ENCODE assay signal across 10 cellular contexts in genomic region chr12:53383258-53383657, GRCh38. TPM values are rescaled to one million over a fixed set of nuclear protein-coding genes. Genes with fewer than 3 reads are reported as not detected.
DNase-seq lines count a peak whose midpoint lies in the region; ATAC-seq and TF ChIP-seq lines count a peak whose summit lies in the region.
"Had no signal": no experiment of that assay in that cellular context is flagged by ENCODE, and none has a peak within 500 bp of the region (broad histone marks: within the 10 kb centered on the region; RNA-seq: fewer than 3 reads in every experiment).

No MANE protein-coding gene starts in this region.

- no peaks in the 10 kb centered on the region for H3K9me3 ChIP-seq in stomach

- peak overlapping the region; percentile 43 for H3K4me3 Mint-ChIP-seq in activated CD8-positive, alpha-beta memory T cell treated with anti-CD3 and anti-CD28 coated beads, Interleukin-2, amount 10 ng/mL, durations not matched to agents 7 days and 5 days
- peak overlapping the region; percentile 88 for H3K4me3 Mint-ChIP-seq in activated T-helper 1 cell treated with anti-CD3 and anti-CD28 coated beads, Interleukin-12 subunit alpha, Interleukin-12 subunit beta, Interleukin-2, Interleukin-4 antibody, amounts not matched to agents 30 ng/mL and 10 ng/mL and 1 ng/mL, durations not matched to agents 14 hours and 24 hours and 36 hours
- peak overlapping the region; percentile 33 to 67 (median 49) for H3K4me3 Mint-ChIP-seq in immature natural killer cell

- peaks cover 43% of the 10 kb centered on the region for H3K36me3 Mint-ChIP-seq in activated CD8-positive, alpha-beta memory T cell treated with anti-CD3 and anti-CD28 coated beads, Interleukin-2, amount 10 ng/mL, durations not matched to agents 7 days and 5 days
- peaks cover 31% of the 10 kb centered on the region for H3K36me3 Mint-ChIP-seq in activated T-helper 1 cell treated with anti-CD3 and anti-CD28 coated beads, Interleukin-12 subunit alpha, Interleukin-12 subunit beta, Interleukin-2, Interleukin-4 antibody, amounts not matched to agents 30 ng/mL and 10 ng/mL and 1 ng/mL, durations not matched to agents 14 hours and 24 hours and 36 hours (ENCODE audit: low read depth)
- H3K36me3 Mint-ChIP-seq in immature natural killer cell: peaks cover 6 to 13% (median 9%) of the 10 kb centered on the region in 3 donors

- H3K27me3 Mint-ChIP-seq in activated CD8-positive, alpha-beta memory T cell treated with anti-CD3 and anti-CD28 coated beads, Interleukin-2, amount 10 ng/mL, durations not matched to agents 7 days and 5 days: no peaks in the 10 kb centered on the region
- H3K27me3 Mint-ChIP-seq in activated T-helper 1 cell treated with anti-CD3 and anti-CD28 coated beads, Interleukin-12 subunit alpha, Interleukin-12 subunit beta, Interleukin-2, Interleukin-4 antibody, amounts not matched to agents 30 ng/mL and 10 ng/mL and 1 ng/mL, durations not matched to agents 14 hours and 24 hours and 36 hours (ENCODE audit: insufficient read depth): no peaks in the 10 kb centered on the region
- H3K27me3 Mint-ChIP-seq in immature natural killer cell (ENCODE audit: low read depth in 3 of 3): peaks cover 0 to 5% (median 2%) of the 10 kb centered on the region in 3 donors

- intact Hi-C loops in activated T-helper 1 cell treated with anti-CD3 and anti-CD28 coated beads, Interleukin-12 subunit alpha, Interleukin-12 subunit beta, Interleukin-2, Interleukin-4 antibody, amounts not matched to agents 30 ng/mL and 10 ng/mL and 1 ng/mL, durations not matched to agents 14 hours and 24 hours and 36 hours (cut with micrococcal nuclease): loop anchor here (5.0 kb wide), 1 partner anchor 244 kb away; the partner anchor contains the start of gene ATF7
- intact Hi-C loops in stomach (cut with DNase I; ENCODE audit: low total_unique reads): no loop called here

- TF ChIP-seq EP300 in stomach (IDR thresholded peaks at IDR 0.05): no peak

- no peak for TF ChIP-seq POLR2A in stomach (IDR thresholded peaks at IDR 0.05)

- H3K9me3 Mint-ChIP-seq in activated CD8-positive, alpha-beta memory T cell treated with anti-CD3 and anti-CD28 coated beads, Interleukin-2, amount 10 ng/mL, durations not matched to agents 7 days and 5 days (ENCODE audit: low read depth): no peaks in the 10 kb centered on the region
- H3K9me3 Mint-ChIP-seq in activated T-helper 1 cell treated with anti-CD3 and anti-CD28 coated beads, Interleukin-12 subunit alpha, Interleukin-12 subunit beta, Interleukin-2, Interleukin-4 antibody, amounts not matched to agents 30 ng/mL and 10 ng/mL and 1 ng/mL, durations not matched to agents 14 hours and 24 hours and 36 hours: no peaks in the 10 kb centered on the region
- no peaks in the 10 kb centered on the region for H3K9me3 Mint-ChIP-seq in immature natural killer cell

- CTCF ChIA-PET in activated CD8-positive, alpha-beta memory T cell treated with anti-CD3 and anti-CD28 coated beads, Interleukin-2, amount 10 ng/mL, durations not matched to agents 7 days and 5 days (lab: Charles Lee): interaction anchor here (1.1 to 8.8 kb wide), 9 partner anchors 18 to 62 kb away, joined by 3 to 110 read pairs (median 7); partner anchors contain the start of gene AAAS

- H3K36me3 ChIP-seq in stomach: peaks cover 31 to 61% (median 49%) of the 10 kb centered on the region in 4 donors

- DNase-seq in activated CD8-positive, alpha-beta memory T cell treated with anti-CD3 and anti-CD28 coated beads, Interleukin-2, amount 10 ng/mL, durations not matched to agents 7 days and 5 days: no peak
- no peak for DNase-seq in activated CD8-positive, alpha-beta memory T cell treated with anti-CD3 and anti-CD28 coated beads, Interleukin-2, amount 50 U/mL, for 4 hours
- no peak for DNase-seq in activated T-helper 1 cell treated with anti-CD3 and anti-CD28 coated beads, Interleukin-12 subunit alpha, Interleukin-12 subunit beta, Interleukin-2, Interleukin-4 antibody, amounts not matched to agents 30 ng/mL and 10 ng/mL and 1 ng/mL, durations not matched to agents 14 hours and 24 hours and 36 hours (ENCODE audit: low spot score)
- DNase-seq in immature natural killer cell (no peak), stomach (no peak), DMS 273 (lab: John Stamatoyannopoulos, UW; ENCODE audit: unreplicated experiment) (no peak)

- no peak for ATAC-seq in activated CD8-positive, alpha-beta memory T cell treated with anti-CD3 and anti-CD28 coated beads, Interleukin-2, amount 10 ng/mL, durations not matched to agents 7 days and 5 days
- ATAC-seq in GM21390 (IDR thresholded peaks at IDR 0.05; ENCODE audit: unreplicated experiment) (no peak), GM19395 (IDR thresholded peaks at IDR 0.05; ENCODE audit: unreplicated experiment) (no peak)

- peaks cover 56% of the 10 kb centered on the region for H3K4me1 Mint-ChIP-seq in activated CD8-positive, alpha-beta memory T cell treated with anti-CD3 and anti-CD28 coated beads, Interleukin-2, amount 10 ng/mL, durations not matched to agents 7 days and 5 days
- H3K4me1 Mint-ChIP-seq in activated T-helper 1 cell treated with anti-CD3 and anti-CD28 coated beads, Interleukin-12 subunit alpha, Interleukin-12 subunit beta, Interleukin-2, Interleukin-4 antibody, amounts not matched to agents 30 ng/mL and 10 ng/mL and 1 ng/mL, durations not matched to agents 14 hours and 24 hours and 36 hours (ENCODE audit: low read depth): peaks cover 48% of the 10 kb centered on the region
- peaks cover 58 to 61% of the 10 kb centered on the region in 2 donors for H3K4me1 Mint-ChIP-seq in immature natural killer cell

- peak overlapping the region; percentile 12 to 56 (median 36) for H3K4me3 ChIP-seq in stomach

- peak overlapping the region in 4 of 5 donors; percentile 1 to 97 (median 52) for H3K27ac ChIP-seq in stomach

- H3K27ac Mint-ChIP-seq in activated CD8-positive, alpha-beta memory T cell treated with anti-CD3 and anti-CD28 coated beads, Interleukin-2, amount 10 ng/mL, durations not matched to agents 7 days and 5 days: peak overlapping the region; percentile 70
- H3K27ac Mint-ChIP-seq in activated T-helper 1 cell treated with anti-CD3 and anti-CD28 coated beads, Interleukin-12 subunit alpha, Interleukin-12 subunit beta, Interleukin-2, Interleukin-4 antibody, amounts not matched to agents 30 ng/mL and 10 ng/mL and 1 ng/mL, durations not matched to agents 14 hours and 24 hours and 36 hours: peak overlapping the region; percentile 31
- H3K27ac Mint-ChIP-seq in immature natural killer cell: peak overlapping the region in 3 of 6 donors; percentile 65 to 82 (median 71)

- no peak for TF ChIP-seq CTCF in stomach (IDR thresholded peaks at IDR 0.05)

- 44 to 71% (median 52%) methylated on average over 2 of the region's 2 CpGs for WGBS in stomach, 5 donors

- H3K4me1 ChIP-seq in stomach: peaks cover 72 to 85% (median 81%) of the 10 kb centered on the region in 4 donors

- no peaks in the 10 kb centered on the region for H3K27me3 ChIP-seq in stomach

RNA-seq across cellular contexts. Expression of gene SP1, which starts 3.3 kb away (rescaled TPM):
- total RNA-seq in activated CD8-positive, alpha-beta memory T cell treated with anti-CD3 and anti-CD28 coated beads, Interleukin-2, amount 10 ng/mL, durations not matched to agents 7 days and 5 days: 10 to 100 TPM; 68.7 to 71.8 TPM
- 65.6 and 66.0 TPM in 2 replicates for total RNA-seq in activated T-helper 1 cell treated with anti-CD3 and anti-CD28 coated beads, Interleukin-12 subunit alpha, Interleukin-12 subunit beta, Interleukin-2, Interleukin-4 antibody, amounts not matched to agents 30 ng/mL and 10 ng/mL and 1 ng/mL, durations not matched to agents 14 hours and 24 hours and 36 hours
- polyA plus RNA-seq in immature natural killer cell: 10 to 100 TPM in 1 of 3 donors, 1 to 10 TPM in 2; 3.4 to 12.2 (median 4.8) TPM
- total RNA-seq in stomach: 100 to 1,000 TPM in 1 of 5 donors, 10 to 100 TPM in 4; 13.3 to 142 (median 36.8) TPM
- 10 to 100 TPM; 10.2 to 16.2 (median 12.2) TPM for polyA plus RNA-seq in stomach

RNA-seq across cellular contexts. Expression of gene AMHR2, which starts 40.4 kb away (rescaled TPM):
- not detected for total RNA-seq in activated CD8-positive, alpha-beta memory T cell treated with anti-CD3 and anti-CD28 coated beads, Interleukin-2, amount 10 ng/mL, durations not matched to agents 7 days and 5 days
- not detected in 2 replicates for total RNA-seq in activated T-helper 1 cell treated with anti-CD3 and anti-CD28 coated beads, Interleukin-12 subunit alpha, Interleukin-12 subunit beta, Interleukin-2, Interleukin-4 antibody, amounts not matched to agents 30 ng/mL and 10 ng/mL and 1 ng/mL, durations not matched to agents 14 hours and 24 hours and 36 hours
- polyA plus RNA-seq in immature natural killer cell: under 1 TPM in 1 of 3 donors, not detected in 2; 0.19 TPM
- total RNA-seq in stomach: not detected
- polyA plus RNA-seq in stomach: 1 to 10 TPM in 1 of 3 donors, under 1 TPM in 2; 0.23 to 1.8 (median 0.25) TPM
- total RNA-seq: LHCN-M2 had no signal
- polyA plus RNA-seq: BJ had no signal

RNA-seq across cellular contexts. Expression of gene SP7, which starts 47.1 kb away (rescaled TPM):
- total RNA-seq in activated CD8-positive, alpha-beta memory T cell treated with anti-CD3 and anti-CD28 coated beads, Interleukin-2, amount 10 ng/mL, durations not matched to agents 7 days and 5 days: not detected
- total RNA-seq in activated T-helper 1 cell treated with anti-CD3 and anti-CD28 coated beads, Interleukin-12 subunit alpha, Interleukin-12 subunit beta, Interleukin-2, Interleukin-4 antibody, amounts not matched to agents 30 ng/mL and 10 ng/mL and 1 ng/mL, durations not matched to agents 14 hours and 24 hours and 36 hours: not detected in 2 replicates
- polyA plus RNA-seq in immature natural killer cell: not detected
- not detected for total RNA-seq in stomach
- polyA plus RNA-seq in stomach: not detected
- total RNA-seq: LHCN-M2 had no signal
- polyA plus RNA-seq: BJ had no signal

RNA-seq across cellular contexts. Expression of gene PRR13, which starts 58.3 kb away (rescaled TPM):
- total RNA-seq in activated CD8-positive, alpha-beta memory T cell treated with anti-CD3 and anti-CD28 coated beads, Interleukin-2, amount 10 ng/mL, durations not matched to agents 7 days and 5 days: 100 to 1,000 TPM; 235 to 244 TPM
- total RNA-seq in activated T-helper 1 cell treated with anti-CD3 and anti-CD28 coated beads, Interleukin-12 subunit alpha, Interleukin-12 subunit beta, Interleukin-2, Interleukin-4 antibody, amounts not matched to agents 30 ng/mL and 10 ng/mL and 1 ng/mL, durations not matched to agents 14 hours and 24 hours and 36 hours: 206 and 219 TPM in 2 replicates
- 1,000 to 10,000 TPM in 1 of 3 donors, 100 to 1,000 TPM in 2; 527 to 1,019 (median 714) TPM for polyA plus RNA-seq in immature natural killer cell
- 100 to 1,000 TPM in 3 of 5 donors, 10 to 100 TPM in 2; 44.3 to 194 (median 105) TPM for total RNA-seq in stomach
- polyA plus RNA-seq in stomach: 100 to 1,000 TPM; 194 to 437 (median 306) TPM
